2 cellular contexts compared by ENCODE assay signal in the genomic region with DNA sequence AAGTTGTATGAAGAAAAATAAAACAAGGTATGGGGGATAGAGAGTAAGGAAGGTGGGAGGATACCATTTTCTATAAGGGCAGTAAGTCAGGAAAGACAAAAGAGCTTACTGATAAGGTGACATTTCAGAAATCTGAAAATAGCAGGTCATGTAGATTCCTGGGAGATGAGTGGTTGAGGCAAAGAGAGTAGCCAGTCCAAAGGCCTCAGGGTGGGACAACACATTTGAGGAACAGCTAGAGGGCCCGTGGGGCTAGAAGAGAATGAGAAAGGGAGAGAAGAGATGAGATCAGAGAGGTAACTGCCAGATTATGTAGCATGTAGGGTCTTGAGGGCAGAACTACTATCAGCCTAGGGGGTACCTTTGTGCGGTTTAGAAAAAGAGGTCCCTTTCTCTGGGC.
TF ChIP-seq lines count a peak whose summit lies in the region.

No MANE protein-coding gene starts in this region.

TF ChIP-seq in HepG2, 621 proteins besides CTCF, POLR2A, EP300 and RAD21:
- TF ChIP-seq, protein P1, sequence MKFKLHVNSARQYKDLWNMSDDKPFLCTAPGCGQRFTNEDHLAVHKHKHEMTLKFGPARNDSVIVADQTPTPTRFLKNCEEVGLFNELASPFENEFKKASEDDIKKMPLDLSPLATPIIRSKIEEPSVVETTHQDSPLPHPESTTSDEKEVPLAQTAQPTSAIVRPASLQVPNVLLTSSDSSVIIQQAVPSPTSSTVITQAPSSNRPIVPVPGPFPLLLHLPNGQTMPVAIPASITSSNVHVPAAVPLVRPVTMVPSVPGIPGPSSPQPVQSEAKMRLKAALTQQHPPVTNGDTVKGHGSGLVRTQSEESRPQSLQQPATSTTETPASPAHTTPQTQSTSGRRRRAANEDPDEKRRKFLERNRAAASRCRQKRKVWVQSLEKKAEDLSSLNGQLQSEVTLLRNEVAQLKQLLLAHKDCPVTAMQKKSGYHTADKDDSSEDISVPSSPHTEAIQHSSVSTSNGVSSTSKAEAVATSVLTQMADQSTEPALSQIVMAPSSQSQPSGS (CRISPR knock-in tag; IDR thresholded peaks at IDR 0.05), result no peak
- TF ChIP-seq REL (CRISPR knock-in tag; conservative IDR thresholded peaks at IDR 0.05), result no peak
TF ChIP-seq in HepG2: peak in this region for 0.

TF ChIP-seq in GM23338, 12 proteins besides CTCF, POLR2A, EP300 and RAD21:
- TF ChIP-seq NANOG (IDR thresholded peaks at IDR 0.05; ENCODE audit: borderline replicate concordance) (no peak), CREB1 (CRISPR knock-in tag; IDR thresholded peaks at IDR 0.05; ENCODE audit: low read depth) (no peak)
TF ChIP-seq in GM23338: peak in this region for 0.
